In genomic region chr14:26856832-26857508, GRCh38 we compare ENCODE assay signal across 23 cellular contexts.
DNase-seq lines count a peak whose midpoint lies in the region; ATAC-seq and TF ChIP-seq lines count a peak whose summit lies in the region.
"Had no signal": no experiment of that assay in that cellular context is flagged by ENCODE, and none has a peak within 500 bp of the region (broad histone marks: within the 10 kb centered on the region; RNA-seq: fewer than 3 reads in every experiment).

No MANE protein-coding gene starts in this region.

- H3K9me3 ChIP-seq in adipocyte (ENCODE audit: control insufficient read depth, low read length) (no peaks in the 10 kb centered on the region), heart right ventricle (no peaks in the 10 kb centered on the region)
- H3K9me3 ChIP-seq: BLaER1 treated with 17β-estradiol and CSF1 and Interleukin-3, amounts not matched to agents 10 nM and 100 nM; tibial artery had no signal

- H3K9ac ChIP-seq in adipocyte (ENCODE audit: low read length) = peak overlapping the region; percentile 11
- H3K9ac ChIP-seq: BLaER1 treated with 17β-estradiol and CSF1 and Interleukin-3, amounts not matched to agents 10 nM and 100 nM; KMS-11 had no signal

- H3K4me3 ChIP-seq in adipocyte (ENCODE audit: low read length) (no peak overlapping the region), heart right ventricle (no peak overlapping the region)
- H3K4me3 ChIP-seq: BLaER1 treated with 17β-estradiol and CSF1 and Interleukin-3, amounts not matched to agents 10 nM and 100 nM; tibial artery had no signal

- H3K36me3 ChIP-seq in adipocyte (ENCODE audit: control insufficient read depth, insufficient read depth, low read length, severe bottlenecking) (no peaks in the 10 kb centered on the region), heart right ventricle (no peaks in the 10 kb centered on the region)
- H3K36me3 ChIP-seq: BLaER1 treated with 17β-estradiol and CSF1 and Interleukin-3, amounts not matched to agents 10 nM and 100 nM; tibial artery had no signal

- intact Hi-C loops in heart right ventricle (cut with DNase I) = loop anchor here in 1 of 10 donors (2.0 kb wide), 1 partner anchor 16 kb away; no protein-coding TSS in a partner anchor
- intact Hi-C loops in sciatic nerve (cut with DNase I) = no loop called here

- H3K27ac ChIP-seq in heart right ventricle = peak overlapping the region in 7 of 10 donors; percentile 26 to 75 (median 55)
- H3K27ac ChIP-seq: BLaER1 treated with 17β-estradiol and CSF1 and Interleukin-3, amounts not matched to agents 10 nM and 100 nM; epithelial cell of prostate; KMS-11; tibial artery had no signal

- 43 to 50% methylated on average over 4 of the region's 4 CpGs for WGBS in heart right ventricle, 2 donors

- peaks cover 19% of the 10 kb centered on the region for H3K4me1 ChIP-seq in adipocyte (ENCODE audit: control insufficient read depth, insufficient read depth, low read length)
- peaks cover 0 to 15% (median 5%) of the 10 kb centered on the region in 9 donors for H3K4me1 ChIP-seq in heart right ventricle
- H3K4me1 ChIP-seq: BLaER1 treated with 17β-estradiol and CSF1 and Interleukin-3, amounts not matched to agents 10 nM and 100 nM; tibial artery had no signal

- peak; percentile 37 for DNase-seq in NCI-H2107 treated with DMSO at 0.1 percent for 48 hours (lab: John Stamatoyannopoulos, UW; ENCODE audit: unreplicated experiment)
- no peak for DNase-seq in NCI-H2107 (lab: John Stamatoyannopoulos, UW)
- DNase-seq in adipocyte (ENCODE audit: low read depth) = peak; percentile 7
- no peak for DNase-seq in heart right ventricle
- no peak for DNase-seq in sciatic nerve (ENCODE audit: low spot score)
- no peak for DNase-seq in GM10266 (ENCODE audit: extremely low spot score)
- DNase-seq in activated CD8-positive, alpha-beta memory T cell treated with anti-CD3 and anti-CD28 coated beads, Interleukin-2, amount 50 U/mL, for 4 hours = no peak
- DNase-seq: activated CD4-positive, alpha-beta memory T cell treated with anti-CD3 and anti-CD28 coated beads for 36 hours; activated naive CD4-positive, alpha-beta T cell treated with anti-CD3 and anti-CD28 coated beads for 36 hours; activated T-cell treated with anti-CD3 and anti-CD28 coated beads, Interleukin-2, amount 50 U/mL, for 1 hour; dermis blood vessel endothelial cell; GF-D8; HFFc6; NCI-H1048; retina; stimulated activated CD4-positive, alpha-beta T cell treated with anti-CD3 and anti-CD28 coated beads, Interleukin-15, amount 100 ng/mL, for 24 hours; T-helper 1 cell; tibial artery had no signal

- H3K27me3 ChIP-seq in adipocyte (replicated peaks; ENCODE audit: control insufficient read depth, insufficient read depth, low read length) (no peaks in the 10 kb centered on the region), heart right ventricle (no peaks in the 10 kb centered on the region)
- H3K27me3 ChIP-seq: tibial artery had no signal

- TF ChIP-seq CTCF in heart right ventricle (IDR thresholded peaks at IDR 0.05) = no peak
- TF ChIP-seq CTCF in GM10266 (IDR thresholded peaks at IDR 0.05; ENCODE audit: control insufficient read depth, insufficient read depth, low read depth, missing control alignments) = no peak

- ATAC-seq in heart right ventricle (peak; percentile 64 to 88 (median 84)), sciatic nerve (peak; percentile 76), HG03457 (IDR thresholded peaks at IDR 0.05; ENCODE audit: unreplicated experiment) (no peak)
- ATAC-seq: stimulated activated memory B cell treated with anti-CD40 and anti-IgM and Interleukin-4, amounts not matched to agents 10 μg/mL and 1 μg/mL and 100 μg/mL, for 72 hours had no signal

Comparison
In these comparisons a context has a peak if more than half of its experiments do, and no peak if none do; other contexts are left out.
1. DNase-seq: peak in NCI-H2107 treated with DMSO at 0.1 percent for 48 hours (single experiment) and adipocyte (single experiment); none in NCI-H2107 (single experiment), heart right ventricle (0 of 2), sciatic nerve (single experiment), GM10266 (single experiment) and activated CD8-positive, alpha-beta memory T cell treated with anti-CD3 and anti-CD28 coated beads, Interleukin-2, amount 50 U/mL, for 4 hours (single experiment).